Comparison of ENCODE assay signal across 13 cellular contexts in the genomic region with DNA sequence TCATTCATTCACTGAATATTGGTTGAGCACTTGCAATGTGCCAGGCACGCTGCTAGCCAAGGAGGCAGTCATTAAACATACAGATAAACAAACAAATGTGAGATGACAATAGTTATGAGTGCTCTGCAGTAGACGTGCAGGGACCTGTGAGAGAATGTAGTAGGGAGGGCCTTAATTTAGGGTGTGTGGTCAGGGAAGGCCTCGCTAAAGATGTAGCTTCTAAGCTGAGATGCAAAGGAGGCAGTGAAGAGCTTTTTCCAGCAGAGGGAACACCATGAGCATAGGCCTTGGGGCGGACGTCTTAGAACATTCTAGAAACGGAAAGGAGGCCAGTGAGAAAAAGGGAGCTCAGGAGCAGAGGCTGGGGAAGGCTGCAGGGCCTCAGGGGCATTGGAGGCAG. TPM values are rescaled to one million over a fixed set of nuclear protein-coding genes. Genes with fewer than 3 reads are reported as not detected.
A peak's percentile ranks its signal among the peaks of the same experiment; 100 is the strongest.
DNase-seq lines count a peak whose midpoint lies in the region; ATAC-seq, FAIRE-seq and TF ChIP-seq lines count a peak whose summit lies in the region.
"Had no signal": no experiment of that assay in that cellular context is flagged by ENCODE, and none has a peak within 500 bp of the region (broad histone marks: within the 10 kb centered on the region; RNA-seq: fewer than 3 reads in every experiment).

No MANE protein-coding gene starts in this region.

- no peak overlapping the region for H3K4me3 ChIP-seq in keratinocyte (ENCODE audit: control insufficient read depth in 2 of 3, extremely low read depth in 1 of 3, insufficient read depth in 2 of 3, low read depth in 1 of 3, low read length in 3 of 3)
- H3K4me3 ChIP-seq in ovary: no peak overlapping the region
- H3K4me3 ChIP-seq: K562 had no signal

- H4K20me1 ChIP-seq in keratinocyte (ENCODE audit: control insufficient read depth, extremely low read depth, insufficient read depth, low read length): no peaks in the 10 kb centered on the region

- no peak overlapping the region for H3K4me2 ChIP-seq in keratinocyte (ENCODE audit: control insufficient read depth, extremely low read depth, insufficient read depth, low read depth, low read length)

- H3K9me3 Mint-ChIP-seq in CD14-positive monocyte (peaks cover 0 to 2% (median 0%) of the 10 kb centered on the region in 7 donors), activated B cell treated with CpG ODN at 0.5 μM for 24 hours (no peaks in the 10 kb centered on the region), nephron progenitor cell (peaks cover 4% of the 10 kb centered on the region)
- H3K9me3 Mint-ChIP-seq: neural crest cell had no signal

- H3K27ac Mint-ChIP-seq in CD14-positive monocyte (peak overlapping the region; percentile 85 to 95 (median 90)), activated B cell treated with CpG ODN at 0.5 μM for 24 hours (peak overlapping the region; percentile 95), nephron progenitor cell (no peak overlapping the region)

- TF ChIP-seq CTCF in CD14-positive monocyte (IDR thresholded peaks at IDR 0.05) (no peak), activated B cell treated with CpG ODN at 0.5 μM for 24 hours (IDR thresholded peaks at IDR 0.05) (no peak), keratinocyte (optimal IDR thresholded peaks at IDR 0.05 in 1 of 3, IDR thresholded peaks at IDR 0.05 in 1 of 3, conservative IDR thresholded peaks at IDR 0.05 in 1 of 3; ENCODE audit: extremely low read depth in 1 of 3, insufficient read depth in 2 of 3, low read length in 3 of 3) (peak; percentile 49 to 65 (median 54)), nephron progenitor cell (IDR thresholded peaks at IDR 0.05) (no peak), ovary (IDR thresholded peaks at IDR 0.05) (no peak)

- no peak for TF ChIP-seq EP300 in ovary (IDR thresholded peaks at IDR 0.05)

- intact Hi-C loops in CD14-positive monocyte (cut with micrococcal nuclease): loop anchor here in 1 of 2 donors (5.0 kb wide), 1 partner anchor 52 kb away; a partner anchor contains a TSS
- intact Hi-C loops in activated B cell treated with CpG ODN at 0.5 μM for 24 hours (cut with micrococcal nuclease): loop anchor here (2.0 to 5.0 kb wide), 5 partner anchors 15 to 383 kb away; a partner anchor contains a TSS
- intact Hi-C loops in ovary (cut with DNase I): loop anchor here in 1 of 4 donors (10.0 kb wide), 1 partner anchor 115 kb away; no protein-coding TSS in a partner anchor

- peaks cover 0 to 6% (median 0%) of the 10 kb centered on the region in 3 donors for H3K27me3 Mint-ChIP-seq in CD14-positive monocyte (ENCODE audit: low read depth in 3 of 3)
- no peaks in the 10 kb centered on the region for H3K27me3 Mint-ChIP-seq in activated B cell treated with CpG ODN at 0.5 μM for 24 hours
- peaks cover 42% of the 10 kb centered on the region for H3K27me3 Mint-ChIP-seq in nephron progenitor cell (ENCODE audit: low read depth, poor library complexity)

- DNase-seq in CD14-positive monocyte (ENCODE audit: low spot score): no peak
- DNase-seq in GM12891 (ENCODE audit: insufficient read length, low spot score): no peak
- DNase-seq in activated B cell treated with CpG ODN at 0.5 μM for 24 hours: no peak
- DNase-seq in keratinocyte (ENCODE audit: low read depth, low spot score): no peak
- no peak for DNase-seq in cerebellar cortex (ENCODE audit: low spot score)
- no peak for DNase-seq in nephron progenitor cell
- no peak for DNase-seq in ovary
- DNase-seq in NK-92 treated with Interleukin-12 subunit alpha and Interleukin-12 subunit beta, amount 100 ng/mL, for 24 hours (lab: John Stamatoyannopoulos, UW): no peak
- DNase-seq: islet precursor cell, NCI-H1694 treated with DMSO at 0.1 percent for 48 hours had no signal

- H3K36me3 ChIP-seq in keratinocyte (ENCODE audit: control insufficient read depth in 2 of 2, extremely low read depth in 1 of 2, insufficient read depth in 2 of 2, low read length in 2 of 2) (no peaks in the 10 kb centered on the region), ovary (no peaks in the 10 kb centered on the region)

- H2AFZ ChIP-seq in keratinocyte (ENCODE audit: control insufficient read depth, low read length): no peak overlapping the region

- H3K79me2 ChIP-seq in keratinocyte (ENCODE audit: control insufficient read depth, insufficient read depth, low read length): no peaks in the 10 kb centered on the region

- H3K4me1 Mint-ChIP-seq in CD14-positive monocyte (peaks cover 87% of the 10 kb centered on the region), activated B cell treated with CpG ODN at 0.5 μM for 24 hours (peaks cover 91% of the 10 kb centered on the region), nephron progenitor cell (peaks cover 12% of the 10 kb centered on the region)

- FAIRE-seq in GM12891 (lab: Jason Lieb, UNC): peak; percentile 77
- FAIRE-seq in keratinocyte (lab: Jason Lieb, UNC): peak; percentile 56
- FAIRE-seq: K562 had no signal

- H3K9me3 ChIP-seq in keratinocyte (ENCODE audit: control insufficient read depth, low read depth, low read length) (no peaks in the 10 kb centered on the region), ovary (no peaks in the 10 kb centered on the region)

- dilution Hi-C loops in keratinocyte (cut with MboI; ENCODE audit: extremely low pct_ligation_motif_present, low sequenced_read_pairs): no loop called here

- H3K27ac ChIP-seq in keratinocyte (ENCODE audit: control insufficient read depth, insufficient read depth, low read length) (no peak overlapping the region), ovary (no peak overlapping the region)

- TF ChIP-seq POLR2A in GM12891 (IDR thresholded peaks at IDR 0.05; ENCODE audit: low read depth, low read length) (no peak), ovary (IDR thresholded peaks at IDR 0.05) (no peak)

- H3K9me1 ChIP-seq in keratinocyte (ENCODE audit: control insufficient read depth, extremely low read depth, insufficient read depth, low read length): no peaks in the 10 kb centered on the region

- H3K4me1 ChIP-seq in keratinocyte (ENCODE audit: control insufficient read depth, extremely low read depth, insufficient read depth, low read length) (peaks cover 15% of the 10 kb centered on the region), ovary (ENCODE audit: insufficient read depth) (peaks cover 1% of the 10 kb centered on the region)

- H3K27me3 ChIP-seq in keratinocyte (ENCODE audit: control insufficient read depth, extremely low read depth, insufficient read depth, low read length) (peaks cover 8% of the 10 kb centered on the region), ovary (no peaks in the 10 kb centered on the region)

- H3K4me3 Mint-ChIP-seq in CD14-positive monocyte (no peak overlapping the region), activated B cell treated with CpG ODN at 0.5 μM for 24 hours (peak overlapping the region; percentile 77), nephron progenitor cell (no peak overlapping the region)
- H3K4me3 Mint-ChIP-seq: neural crest cell had no signal

- H3K36me3 Mint-ChIP-seq in CD14-positive monocyte (peaks cover 14 to 16% of the 10 kb centered on the region in 2 donors), activated B cell treated with CpG ODN at 0.5 μM for 24 hours (ENCODE audit: low read depth) (peaks cover 18% of the 10 kb centered on the region), nephron progenitor cell (ENCODE audit: low read depth) (no peaks in the 10 kb centered on the region)

- H3K9ac ChIP-seq in keratinocyte (ENCODE audit: control insufficient read depth, extremely low read depth, insufficient read depth, low read length): no peak overlapping the region

- 57 to 66% (median 60%) methylated on average over 6 of the region's 6 CpGs for WGBS in ovary, 3 donors

- POLR2A ChIA-PET in activated B cell treated with CpG ODN at 0.5 μM for 24 hours (lab: Charles Lee): interaction anchor here (1.1 to 3.7 kb wide), 9 partner anchors 14 to 383 kb away, joined by 5 to 26 read pairs (median 22); a partner anchor contains a TSS

- CTCF ChIA-PET in activated B cell treated with CpG ODN at 0.5 μM for 24 hours (lab: Charles Lee): interaction anchor here (1.2 to 7.3 kb wide), 5 partner anchors 14 to 117 kb away, joined by 3 to 120 read pairs (median 6); a partner anchor contains a TSS

- no peak for ATAC-seq in activated B cell treated with CpG ODN at 0.5 μM for 24 hours (ENCODE audit: low read depth)
- ATAC-seq: HCT116 had no signal

RNA-seq across cellular contexts. Expression of a gene that starts 0.8 kb away (rescaled TPM):
- polyA plus RNA-seq in CD14-positive monocyte (100 to 1,000 TPM; 209 to 249 TPM), keratinocyte (0.37 to 0.42 TPM in 2 of 3 replicates, not detected in the other), ovary (1 to 10 TPM; 4.6 to 5.0 TPM)
- polyA plus RNA-seq in GM12891 (2012; ENCODE audit: low read depth, missing spikeins): 13.9 TPM
- total RNA-seq in activated B cell treated with CpG ODN at 0.5 μM for 24 hours (120 and 121 TPM in 2 replicates), ovary (1 to 10 TPM; 2.2 to 6.7 (median 4.8) TPM)
- polyA plus RNA-seq in keratinocyte (2011; ENCODE audit: low read depth): 0.89 TPM
- 0.05 and 0.10 TPM in 2 replicates for polyA plus RNA-seq in keratinocyte (2011; cell fraction: cytosol; rRNA removed)
- polyA plus RNA-seq in keratinocyte (2011; cell fraction: nucleus; rRNA removed): 0.10 and 0.31 TPM in 2 replicates
- 0.13 and 0.42 TPM in 2 replicates for polyA plus RNA-seq in keratinocyte (2012; ENCODE audit: low replicate concordance)
- polyA minus RNA-seq in keratinocyte: 0.20 TPM in 1 of 3 replicates, not detected in the others
- polyA minus RNA-seq in keratinocyte (2011; cell fraction: cytosol; rRNA and poly(A)+ RNA removed): not detected
- not detected in 2 replicates for polyA minus RNA-seq in keratinocyte (2011; cell fraction: nucleus; rRNA and poly(A)+ RNA removed)
- total RNA-seq: neural crest cell had no signal

RNA-seq across cellular contexts. Expression of a gene that starts 43.2 kb away (rescaled TPM):
- under 1 TPM in 1 of 2 donors, not detected in 1; 0.65 TPM for polyA plus RNA-seq in CD14-positive monocyte
- not detected for polyA plus RNA-seq in GM12891 (2012; ENCODE audit: low read depth, missing spikeins)
- total RNA-seq in activated B cell treated with CpG ODN at 0.5 μM for 24 hours: not detected in 2 replicates
- polyA plus RNA-seq in keratinocyte: not detected in 3 replicates
- polyA plus RNA-seq in keratinocyte (2011; ENCODE audit: low read depth): not detected
- polyA plus RNA-seq in keratinocyte (2011; cell fraction: cytosol; rRNA removed): not detected in 2 replicates
- polyA plus RNA-seq in keratinocyte (2011; cell fraction: nucleus; rRNA removed): not detected in 2 replicates
- not detected in 2 replicates for polyA plus RNA-seq in keratinocyte (2012; ENCODE audit: low replicate concordance)
- polyA minus RNA-seq in keratinocyte: not detected in 3 replicates
- not detected for polyA minus RNA-seq in keratinocyte (2011; cell fraction: cytosol; rRNA and poly(A)+ RNA removed)
- polyA minus RNA-seq in keratinocyte (2011; cell fraction: nucleus; rRNA and poly(A)+ RNA removed): not detected in 2 replicates
- total RNA-seq in ovary: under 1 TPM in 1 of 7 donors, not detected in 6; 0.41 TPM
- under 1 TPM in 1 of 2 donors, not detected in 1; 0.47 TPM for polyA plus RNA-seq in ovary
- total RNA-seq: K562 had no signal
- polyA plus RNA-seq: K562 had no signal

RNA-seq across cellular contexts. Expression of a gene that starts 53.4 kb away (rescaled TPM):
- polyA plus RNA-seq in CD14-positive monocyte (10 to 100 TPM; 29.9 to 52.7 TPM), keratinocyte (0.02 to 0.08 TPM (median 0.08 TPM) in 3 replicates), ovary (1 to 10 TPM in 1 of 2 donors, under 1 TPM in 1; 0.96 to 2.0 TPM)
- 5.5 TPM for polyA plus RNA-seq in GM12891 (2012; ENCODE audit: low read depth, missing spikeins)
- total RNA-seq in activated B cell treated with CpG ODN at 0.5 μM for 24 hours (141 and 152 TPM in 2 replicates), ovary (1 to 10 TPM in 4 of 7 donors, under 1 TPM in 3; 0.53 to 2.3 (median 1.8) TPM)
- 0.11 TPM for polyA plus RNA-seq in keratinocyte (2011; ENCODE audit: low read depth)
- 0.07 TPM in 1 of 2 replicates, not detected in the other for polyA plus RNA-seq in keratinocyte (2011; cell fraction: cytosol; rRNA removed)
- polyA plus RNA-seq in keratinocyte (2011; cell fraction: nucleus; rRNA removed): 0.11 and 0.15 TPM in 2 replicates
- 0.62 TPM in 1 of 2 replicates, not detected in the other for polyA plus RNA-seq in keratinocyte (2012; ENCODE audit: low replicate concordance)
- polyA minus RNA-seq in keratinocyte: 0.10 to 0.20 TPM in 2 of 3 replicates, not detected in the other
- not detected for polyA minus RNA-seq in keratinocyte (2011; cell fraction: cytosol; rRNA and poly(A)+ RNA removed)
- polyA minus RNA-seq in keratinocyte (2011; cell fraction: nucleus; rRNA and poly(A)+ RNA removed): 0.16 and 0.32 TPM in 2 replicates
- total RNA-seq: neural crest cell had no signal

Comparison
In these comparisons a context has a peak if more than half of its experiments do, and no peak if none do; other contexts are left out.
1. CTCF ChIP-seq: peak in keratinocyte (3 of 3); none in CD14-positive monocyte (single experiment), activated B cell treated with CpG ODN at 0.5 μM for 24 hours (single experiment), nephron progenitor cell (single experiment) and ovary (0 of 3).
2. RNA of a gene that starts 0.8 kb away (polyA plus RNA-seq): 209 to 249 TPM in CD14-positive monocyte; 4.6 to 5.0 TPM in ovary and 0.05 to 0.89 TPM in keratinocyte; every median in the first group is over 10 times any median in the second.
3. RNA of a gene that starts 53.4 kb away (polyA plus RNA-seq): 29.9 to 52.7 TPM in CD14-positive monocyte; 0.96 to 2.0 TPM in ovary and 0.02 to 0.62 TPM in keratinocyte; every median in the first group is over 10 times any median in the second.